18 cellular contexts compared by ENCODE assay signal in the genomic region with DNA sequence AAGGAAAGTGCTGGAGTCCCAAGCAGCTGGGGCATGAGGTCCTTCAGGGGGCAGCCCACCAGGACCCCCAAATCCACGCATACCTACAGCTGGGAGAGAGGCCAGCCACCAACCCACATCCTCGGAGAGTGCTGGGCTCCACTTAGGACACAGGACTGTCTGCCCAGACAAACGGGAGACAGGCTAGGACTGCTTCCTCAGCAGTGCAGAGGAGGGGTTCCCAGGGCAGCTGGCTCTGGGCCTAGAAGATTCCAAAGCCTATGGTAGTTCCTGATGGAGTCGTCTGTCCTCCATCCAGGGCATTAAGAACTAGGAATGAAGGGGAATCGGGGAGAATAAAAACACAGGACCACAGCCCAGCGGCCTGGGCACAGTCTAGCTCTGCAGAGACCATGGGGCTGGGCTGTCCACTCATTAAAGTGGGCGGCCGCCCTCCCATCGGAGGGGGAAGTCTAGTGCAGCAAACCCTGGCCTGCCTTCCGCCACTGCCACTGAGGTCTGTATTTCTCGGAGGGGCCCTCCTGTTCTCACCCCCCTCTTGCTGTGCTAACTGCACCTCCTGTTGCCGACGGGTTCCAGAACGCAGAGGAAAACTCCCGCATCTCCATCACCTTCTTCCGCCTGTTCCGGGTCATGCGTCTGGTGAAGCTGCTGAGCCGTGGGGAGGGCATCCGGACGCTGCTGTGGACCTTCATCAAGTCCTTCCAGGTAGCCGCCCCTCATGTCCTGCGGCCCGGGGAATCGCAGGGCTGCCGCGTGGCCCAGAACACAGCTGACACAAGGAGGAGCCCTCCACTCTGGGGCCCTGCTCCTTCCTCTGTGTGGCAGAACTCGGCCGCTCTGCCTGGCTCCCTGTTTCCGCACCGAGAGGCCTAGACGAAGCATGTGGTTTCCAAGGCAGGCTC.
"Had no signal": no experiment of that assay in that cellular context is flagged by ENCODE, and none has a peak within 500 bp of the region (broad histone marks: within the 10 kb centered on the region; RNA-seq: fewer than 3 reads in every experiment).

No MANE protein-coding gene starts in this region.

- H3K27me3 ChIP-seq: heart left ventricle, suprapubic skin, upper lobe of left lung had no signal

- H3K9me3 ChIP-seq: heart left ventricle, suprapubic skin, upper lobe of left lung had no signal

- DNase-seq: activated CD4-positive, alpha-beta T cell treated with anti-CD3 and anti-CD28 coated beads for 4 hours; activated CD8-positive, alpha-beta memory T cell treated with anti-CD3 and anti-CD28 coated beads, Interleukin-2, amount 50 U/mL, for 4 hours; activated CD8-positive, alpha-beta T cell treated with anti-CD3 and anti-CD28 coated beads, Interleukin-2, amount 10 ng/mL, durations not matched to agents 7 days and 5 days; activated naive CD8-positive, alpha-beta T cell treated with anti-CD3 and anti-CD28 coated beads for 36 hours; amygdala; brain microvascular endothelial cell; dermis blood vessel endothelial cell; effector memory CD8-positive, alpha-beta T cell; gastrocnemius medialis; heart left ventricle; natural killer cell; nucleus accumbens; small intestine; stimulated activated naive CD8-positive, alpha-beta T cell treated with anti-CD3 and anti-CD28 coated beads, Interleukin-15, Interleukin-2, amounts not matched to agents 100 U/mL and 50 U/mL, for 24 hours; WERI-Rb-1 had no signal

- H3K4me3 ChIP-seq: gastrocnemius medialis, heart left ventricle, suprapubic skin, upper lobe of left lung had no signal

- H3K36me3 ChIP-seq: brain microvascular endothelial cell, gastrocnemius medialis had no signal

- ATAC-seq: activated CD8-positive, alpha-beta T cell treated with anti-CD3 and anti-CD28 coated beads, Interleukin-2, amount 10 ng/mL, durations not matched to agents 7 days and 5 days; effector memory CD8-positive, alpha-beta T cell; gastrocnemius medialis; natural killer cell; stimulated activated naive CD8-positive, alpha-beta T cell treated with anti-CD3 and anti-CD28 coated beads, Interleukin-15, Interleukin-2, amounts not matched to agents 100 U/mL and 50 U/mL, for 24 hours had no signal

- H3K4me1 ChIP-seq: gastrocnemius medialis, suprapubic skin, upper lobe of left lung had no signal

- H3K27ac ChIP-seq: brain microvascular endothelial cell, epithelial cell of prostate, gastrocnemius medialis, suprapubic skin, upper lobe of left lung, WERI-Rb-1 had no signal

- FAIRE-seq: small intestine had no signal
